Comparison of ENCODE assay signal across 27 cellular contexts in the genomic region with DNA sequence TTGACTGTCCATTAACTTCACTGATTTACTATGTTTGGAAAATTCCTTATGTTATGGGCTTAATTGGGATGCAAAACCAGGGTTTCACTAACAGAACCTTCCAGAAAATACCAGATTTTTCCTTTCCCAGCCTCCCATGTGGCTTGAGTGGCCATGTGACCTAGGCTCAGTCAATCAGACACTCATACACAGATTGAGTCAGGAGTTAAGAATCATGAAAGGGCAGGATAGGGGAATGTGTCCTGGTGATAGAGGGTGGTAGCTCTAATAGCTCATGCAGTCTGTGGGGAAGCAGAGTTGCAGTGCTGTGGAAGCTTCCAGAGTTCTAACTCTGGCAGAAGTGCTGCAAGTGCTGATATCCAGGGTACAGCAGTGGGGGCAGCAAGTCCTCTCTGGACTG.
"Had no signal": no experiment of that assay in that cellular context is flagged by ENCODE, and none has a peak within 500 bp of the region (broad histone marks: within the 10 kb centered on the region; RNA-seq: fewer than 3 reads in every experiment).

No MANE protein-coding gene starts in this region.

- H3K9me3 ChIP-seq: adrenal gland, body of pancreas had no signal

- H3K27ac ChIP-seq: adrenal gland, body of pancreas, SK-N-MC, WERI-Rb-1 had no signal

- DNase-seq: activated CD4-positive, alpha-beta T cell treated with anti-CD3 and anti-CD28 coated beads for 36 hours; activated CD8-positive, alpha-beta memory T cell treated with anti-CD3 and anti-CD28 coated beads, Interleukin-2, amount 50 U/mL, for 48 hours; activated CD8-positive, alpha-beta T cell treated with anti-CD3 and anti-CD28 coated beads, Interleukin-2, amount 10 ng/mL, durations not matched to agents 7 days and 5 days; activated naive CD4-positive, alpha-beta T cell treated with anti-CD3 and anti-CD28 coated beads, Interleukin-2, amount 50 U/mL, for 16 hours; activated naive CD8-positive, alpha-beta T cell treated with anti-CD3 and anti-CD28 coated beads, Interleukin-2, amount 10 ng/mL, durations not matched to agents 7 days and 5 days; activated T-cell treated with anti-CD3 and anti-CD28 coated beads, Interleukin-2, amount 50 U/mL, for 1 hour; adrenal gland; aorta; body of pancreas; Karpas-422; MM.1S; NCI-H1105; NCI-H1436; NCI-H1694 treated with DMSO at 0.1 percent for 48 hours; NCI-H2029 treated with DMSO at 0.1 percent for 48 hours; NCI-H510A treated with DMSO at 0.1 percent for 48 hours; NCI-H69; NK-92 treated with Interleukin-12 subunit alpha and Interleukin-12 subunit beta, amount 100 ng/mL, for 24 hours; OCI-M1; RPMI8226; T-cell; T-helper 2 cell; T1000; WERI-Rb-1 had no signal

- H3K4me3 ChIP-seq: adrenal gland, body of pancreas, SK-N-MC had no signal

- ATAC-seq: activated CD4-positive, alpha-beta T cell treated with anti-CD3 and anti-CD28 coated beads for 36 hours; activated CD8-positive, alpha-beta T cell treated with anti-CD3 and anti-CD28 coated beads, Interleukin-2, amount 10 ng/mL, durations not matched to agents 7 days and 5 days; body of pancreas; Panc1; Right ventricle myocardium inferior; T-cell had no signal

- H3K27me3 ChIP-seq: adrenal gland, body of pancreas had no signal

- H3K36me3 ChIP-seq: adrenal gland, WERI-Rb-1 had no signal

- H3K4me1 ChIP-seq: adrenal gland, body of pancreas had no signal
